Comparison of ENCODE assay signal across 1 cellular context in genomic region chr21:44184862-44185261, GRCh38. TPM values are rescaled to one million over a fixed set of nuclear protein-coding genes. Genes with fewer than 3 reads are reported as not detected.
"Had no signal": no experiment of that assay in that cellular context is flagged by ENCODE, and none has a peak within 500 bp of the region (broad histone marks: within the 10 kb centered on the region; RNA-seq: fewer than 3 reads in every experiment).

No MANE protein-coding gene starts in this region.

RNA-seq across cellular contexts. Expression of gene GATD3, which starts 51.4 kb away (rescaled TPM):
- total RNA-seq: ascending aorta had no signal

RNA-seq across cellular contexts. Expression of gene ICOSLG, which starts 55.9 kb away (rescaled TPM):
- total RNA-seq: ascending aorta had no signal
